ENCODE assay signal across 13 cellular contexts in the genomic region with DNA sequence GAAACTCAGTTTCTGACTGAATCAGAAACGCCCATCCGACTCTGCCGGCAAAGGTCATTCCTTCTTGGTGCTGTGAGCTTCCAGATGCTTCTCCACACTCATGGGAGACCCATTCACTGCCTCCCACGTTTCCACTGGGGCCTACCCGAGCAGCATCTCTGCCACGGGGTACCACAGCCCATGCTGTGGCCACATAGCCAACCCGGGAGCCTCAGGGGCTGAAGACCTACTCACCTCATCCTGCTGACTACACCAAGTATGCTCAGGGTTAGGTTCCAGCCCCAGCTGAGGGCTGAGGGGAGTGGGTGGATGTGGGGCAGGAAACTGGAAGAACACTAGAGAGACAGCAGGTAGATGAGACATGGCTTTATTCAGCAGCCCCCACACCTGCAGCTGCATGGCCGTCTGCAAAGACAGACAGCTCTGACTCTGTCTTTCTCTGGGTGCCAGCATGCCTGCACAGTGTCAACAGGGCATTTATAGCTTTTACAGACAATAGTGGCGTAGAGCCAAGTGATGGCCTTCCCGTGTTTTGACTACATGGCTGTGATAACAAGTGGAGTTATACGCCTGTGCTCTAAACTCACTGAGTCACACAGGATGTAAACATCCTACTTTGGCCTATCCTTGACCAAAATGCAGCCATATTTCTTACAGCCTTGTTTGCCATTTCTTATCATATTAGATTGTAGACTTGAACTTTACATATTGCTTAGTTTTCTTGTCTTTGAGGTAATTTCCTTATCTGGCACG. TPM values are rescaled to one million over a fixed set of nuclear protein-coding genes. Genes with fewer than 3 reads are reported as not detected.
DNase-seq lines count a peak whose midpoint lies in the region; ATAC-seq and TF ChIP-seq lines count a peak whose summit lies in the region.
"Had no signal": no experiment of that assay in that cellular context is flagged by ENCODE, and none has a peak within 500 bp of the region (broad histone marks: within the 10 kb centered on the region; RNA-seq: fewer than 3 reads in every experiment).

No MANE protein-coding gene starts in this region.

- H3K27me3 ChIP-seq in liver (ENCODE audit: control insufficient read depth in 4 of 4, insufficient read depth in 4 of 4, low read length in 3 of 4) = no peaks in the 10 kb centered on the region

- no peaks in the 10 kb centered on the region for H3K36me3 Mint-ChIP-seq in activated naive CD4-positive, alpha-beta T cell treated with anti-CD3 and anti-CD28 coated beads, Interleukin-2, amount 10 ng/mL, durations not matched to agents 7 days and 5 days
- no peaks in the 10 kb centered on the region for H3K36me3 Mint-ChIP-seq in activated T-cell treated with anti-CD3 and anti-CD28 coated beads, Interleukin-2, amount 50 U/mL, for 4 hours (ENCODE audit: insufficient read depth)

- H3K27ac Mint-ChIP-seq in activated naive CD4-positive, alpha-beta T cell treated with anti-CD3 and anti-CD28 coated beads, Interleukin-2, amount 10 ng/mL, durations not matched to agents 7 days and 5 days = no peak overlapping the region
- H3K27ac Mint-ChIP-seq: activated CD4-positive, alpha-beta T cell treated with anti-CD3 and anti-CD28 coated beads for 36 hours had no signal

- H3K27me3 Mint-ChIP-seq in activated naive CD4-positive, alpha-beta T cell treated with anti-CD3 and anti-CD28 coated beads, Interleukin-2, amount 10 ng/mL, durations not matched to agents 7 days and 5 days = no peaks in the 10 kb centered on the region
- H3K27me3 Mint-ChIP-seq in activated T-cell treated with anti-CD3 and anti-CD28 coated beads, Interleukin-2, amount 50 U/mL, for 4 hours (ENCODE audit: low read depth) = no peaks in the 10 kb centered on the region
- H3K27me3 Mint-ChIP-seq: activated CD4-positive, alpha-beta T cell treated with anti-CD3 and anti-CD28 coated beads for 36 hours had no signal

- no peaks in the 10 kb centered on the region for H3K36me3 ChIP-seq in liver (ENCODE audit: control insufficient read depth in 4 of 4, insufficient read depth in 3 of 4, low read depth in 1 of 4, low read length in 3 of 4)

- peak overlapping the region in 1 of 3 donors; percentile 50 for H3K4me3 ChIP-seq in liver (ENCODE audit: low read depth in 1 of 3, low read length in 3 of 3)

- DNase-seq in NCI-H2029 (lab: John Stamatoyannopoulos, UW) (peak; percentile 63), amniotic epithelial cell (ENCODE audit: low read depth) (peak; percentile 50), NCI-H2107 treated with DMSO at 0.1 percent for 48 hours (lab: John Stamatoyannopoulos, UW; ENCODE audit: unreplicated experiment) (no peak), NOMO-1 treated with DMSO at 0.1 percent for 48 hours (lab: John Stamatoyannopoulos, UW; ENCODE audit: unreplicated experiment) (no peak)
- DNase-seq in activated naive CD4-positive, alpha-beta T cell treated with anti-CD3 and anti-CD28 coated beads, Interleukin-2, amount 10 ng/mL, durations not matched to agents 7 days and 5 days = no peak
- DNase-seq in activated T-cell treated with anti-CD3 and anti-CD28 coated beads, Interleukin-2, amount 50 U/mL, for 4 hours = no peak
- DNase-seq: activated CD4-positive, alpha-beta T cell treated with anti-CD3 and anti-CD28 coated beads for 36 hours; activated effector memory CD4-positive, alpha-beta T cell treated with anti-CD3 and anti-CD28 coated beads, Interleukin-2, amount 50 U/mL, for 16 hours; kidney glomerular epithelial cell; NCI-H526 treated with DMSO at 0.1 percent for 48 hours had no signal

- H3K9me3 ChIP-seq in liver (ENCODE audit: control insufficient read depth in 4 of 4, low read length in 3 of 4) = no peaks in the 10 kb centered on the region

- TF ChIP-seq RAD21 in liver (IDR thresholded peaks at IDR 0.05) = no peak

- no peak for ATAC-seq in activated T-cell treated with anti-CD3 and anti-CD28 coated beads, Interleukin-2, amount 50 U/mL, for 4 hours
- ATAC-seq: activated CD4-positive, alpha-beta T cell treated with anti-CD3 and anti-CD28 coated beads for 36 hours had no signal

- H3K4me3 Mint-ChIP-seq in activated naive CD4-positive, alpha-beta T cell treated with anti-CD3 and anti-CD28 coated beads, Interleukin-2, amount 10 ng/mL, durations not matched to agents 7 days and 5 days = no peak overlapping the region
- no peak overlapping the region for H3K4me3 Mint-ChIP-seq in activated T-cell treated with anti-CD3 and anti-CD28 coated beads, Interleukin-2, amount 50 U/mL, for 4 hours
- H3K4me3 Mint-ChIP-seq: activated CD4-positive, alpha-beta T cell treated with anti-CD3 and anti-CD28 coated beads for 36 hours had no signal

- H3K9me3 Mint-ChIP-seq in activated naive CD4-positive, alpha-beta T cell treated with anti-CD3 and anti-CD28 coated beads, Interleukin-2, amount 10 ng/mL, durations not matched to agents 7 days and 5 days = no peaks in the 10 kb centered on the region
- H3K9me3 Mint-ChIP-seq in activated T-cell treated with anti-CD3 and anti-CD28 coated beads, Interleukin-2, amount 50 U/mL, for 4 hours = peaks cover 1% of the 10 kb centered on the region

- H3K4me1 Mint-ChIP-seq in activated naive CD4-positive, alpha-beta T cell treated with anti-CD3 and anti-CD28 coated beads, Interleukin-2, amount 10 ng/mL, durations not matched to agents 7 days and 5 days = peaks cover 3% of the 10 kb centered on the region
- no peaks in the 10 kb centered on the region for H3K4me1 Mint-ChIP-seq in activated T-cell treated with anti-CD3 and anti-CD28 coated beads, Interleukin-2, amount 50 U/mL, for 4 hours (ENCODE audit: low read depth)
- H3K4me1 Mint-ChIP-seq: activated CD4-positive, alpha-beta T cell treated with anti-CD3 and anti-CD28 coated beads for 36 hours had no signal

- H3K4me1 ChIP-seq in liver (ENCODE audit: control insufficient read depth in 4 of 4, insufficient read depth in 4 of 4, low read length in 3 of 4) = peaks cover 0 to 19% (median 14%) of the 10 kb centered on the region in 4 donors

- TF ChIP-seq CTCF in C4-2B (conservative IDR thresholded peaks at IDR 0.05) (no peak), liver (IDR thresholded peaks at IDR 0.05; ENCODE audit: low read depth, low read length, missing input control) (no peak)

- CTCF ChIA-PET in activated naive CD4-positive, alpha-beta T cell treated with anti-CD3 and anti-CD28 coated beads, Interleukin-2, amount 10 ng/mL, durations not matched to agents 7 days and 5 days (lab: Charles Lee) = no interaction called here

- peak overlapping the region; percentile 82 for H3K27ac ChIP-seq in C4-2B
- no peak overlapping the region for H3K27ac ChIP-seq in liver (ENCODE audit: low read depth in 1 of 2, low read length in 2 of 2)

- 71% methylated on average over 12 of the region's 12 CpGs for WGBS in liver

- H3K9ac ChIP-seq in liver (ENCODE audit: low read depth in 1 of 2, low read length in 2 of 2) = no peak overlapping the region

TF ChIP-seq in liver, 16 proteins besides CTCF, POLR2A, EP300 and RAD21:
- TF ChIP-seq YY1 (IDR thresholded peaks at IDR 0.05) (peak; percentile 12), GABPA (IDR thresholded peaks at IDR 0.05 in 1 of 2, conservative IDR thresholded peaks at IDR 0.05 in 1 of 2) (no peak), FOXA2 (IDR thresholded peaks at IDR 0.05) (no peak)
- TF ChIP-seq, protein P1, sequence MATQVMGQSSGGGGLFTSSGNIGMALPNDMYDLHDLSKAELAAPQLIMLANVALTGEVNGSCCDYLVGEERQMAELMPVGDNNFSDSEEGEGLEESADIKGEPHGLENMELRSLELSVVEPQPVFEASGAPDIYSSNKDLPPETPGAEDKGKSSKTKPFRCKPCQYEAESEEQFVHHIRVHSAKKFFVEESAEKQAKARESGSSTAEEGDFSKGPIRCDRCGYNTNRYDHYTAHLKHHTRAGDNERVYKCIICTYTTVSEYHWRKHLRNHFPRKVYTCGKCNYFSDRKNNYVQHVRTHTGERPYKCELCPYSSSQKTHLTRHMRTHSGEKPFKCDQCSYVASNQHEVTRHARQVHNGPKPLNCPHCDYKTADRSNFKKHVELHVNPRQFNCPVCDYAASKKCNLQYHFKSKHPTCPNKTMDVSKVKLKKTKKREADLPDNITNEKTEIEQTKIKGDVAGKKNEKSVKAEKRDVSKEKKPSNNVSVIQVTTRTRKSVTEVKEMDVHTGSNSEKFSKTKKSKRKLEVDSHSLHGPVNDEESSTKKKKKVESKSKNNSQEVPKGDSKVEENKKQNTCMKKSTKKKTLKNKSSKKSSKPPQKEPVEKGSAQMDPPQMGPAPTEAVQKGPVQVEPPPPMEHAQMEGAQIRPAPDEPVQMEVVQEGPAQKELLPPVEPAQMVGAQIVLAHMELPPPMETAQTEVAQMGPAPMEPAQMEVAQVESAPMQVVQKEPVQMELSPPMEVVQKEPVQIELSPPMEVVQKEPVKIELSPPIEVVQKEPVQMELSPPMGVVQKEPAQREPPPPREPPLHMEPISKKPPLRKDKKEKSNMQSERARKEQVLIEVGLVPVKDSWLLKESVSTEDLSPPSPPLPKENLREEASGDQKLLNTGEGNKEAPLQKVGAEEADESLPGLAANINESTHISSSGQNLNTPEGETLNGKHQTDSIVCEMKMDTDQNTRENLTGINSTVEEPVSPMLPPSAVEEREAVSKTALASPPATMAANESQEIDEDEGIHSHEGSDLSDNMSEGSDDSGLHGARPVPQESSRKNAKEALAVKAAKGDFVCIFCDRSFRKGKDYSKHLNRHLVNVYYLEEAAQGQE (IDR thresholded peaks at IDR 0.05) = no peak
- TF ChIP-seq, protein P2, sequence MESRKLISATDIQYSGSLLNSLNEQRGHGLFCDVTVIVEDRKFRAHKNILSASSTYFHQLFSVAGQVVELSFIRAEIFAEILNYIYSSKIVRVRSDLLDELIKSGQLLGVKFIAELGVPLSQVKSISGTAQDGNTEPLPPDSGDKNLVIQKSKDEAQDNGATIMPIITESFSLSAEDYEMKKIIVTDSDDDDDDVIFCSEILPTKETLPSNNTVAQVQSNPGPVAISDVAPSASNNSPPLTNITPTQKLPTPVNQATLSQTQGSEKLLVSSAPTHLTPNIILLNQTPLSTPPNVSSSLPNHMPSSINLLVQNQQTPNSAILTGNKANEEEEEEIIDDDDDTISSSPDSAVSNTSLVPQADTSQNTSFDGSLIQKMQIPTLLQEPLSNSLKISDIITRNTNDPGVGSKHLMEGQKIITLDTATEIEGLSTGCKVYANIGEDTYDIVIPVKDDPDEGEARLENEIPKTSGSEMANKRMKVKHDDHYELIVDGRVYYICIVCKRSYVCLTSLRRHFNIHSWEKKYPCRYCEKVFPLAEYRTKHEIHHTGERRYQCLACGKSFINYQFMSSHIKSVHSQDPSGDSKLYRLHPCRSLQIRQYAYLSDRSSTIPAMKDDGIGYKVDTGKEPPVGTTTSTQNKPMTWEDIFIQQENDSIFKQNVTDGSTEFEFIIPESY (IDR thresholded peaks at IDR 0.05) = no peak

RNA-seq across cellular contexts. Expression of a gene that starts 16.5 kb away (rescaled TPM):
- total RNA-seq in liver = 10 to 100 TPM; 10.2 to 11.9 TPM
- 1 to 10 TPM; 2.6 to 5.3 TPM for polyA plus RNA-seq in liver
- 1 to 10 TPM; 3.7 to 4.5 (median 4.3) TPM for total RNA-seq in activated T-cell treated with anti-CD3 and anti-CD28 coated beads, Interleukin-2, amount 50 U/mL, for 4 hours

RNA-seq across cellular contexts. Expression of a gene that starts 22.8 kb away (rescaled TPM):
- total RNA-seq in liver = 1 to 10 TPM; 2.5 to 4.7 TPM
- 1 to 10 TPM; 1.4 to 5.3 TPM for polyA plus RNA-seq in liver
- 1 to 10 TPM; 2.7 to 4.6 (median 3.5) TPM for total RNA-seq in activated T-cell treated with anti-CD3 and anti-CD28 coated beads, Interleukin-2, amount 50 U/mL, for 4 hours

RNA-seq across cellular contexts. Expression of a gene that starts 22.9 kb away (rescaled TPM):
- total RNA-seq in liver = under 1 TPM; 0.08 to 0.33 TPM
- under 1 TPM; 0.02 to 0.42 TPM for polyA plus RNA-seq in liver
- under 1 TPM in 2 of 3 donors, not detected in 1; 0.08 to 0.43 TPM for total RNA-seq in activated T-cell treated with anti-CD3 and anti-CD28 coated beads, Interleukin-2, amount 50 U/mL, for 4 hours
- total RNA-seq: LHCN-M2 had no signal

Comparison
In these comparisons a context has a peak if more than half of its experiments do, and no peak if none do; other contexts are left out.
1. DNase-seq: peak in NCI-H2029 (single experiment) and amniotic epithelial cell (single experiment); none in NCI-H2107 treated with DMSO at 0.1 percent for 48 hours (single experiment), activated naive CD4-positive, alpha-beta T cell treated with anti-CD3 and anti-CD28 coated beads, Interleukin-2, amount 10 ng/mL, durations not matched to agents 7 days and 5 days (single experiment), activated T-cell treated with anti-CD3 and anti-CD28 coated beads, Interleukin-2, amount 50 U/mL, for 4 hours (single experiment) and NOMO-1 treated with DMSO at 0.1 percent for 48 hours (single experiment).